ENCODE assay signal across 19 cellular contexts in the genomic region with DNA sequence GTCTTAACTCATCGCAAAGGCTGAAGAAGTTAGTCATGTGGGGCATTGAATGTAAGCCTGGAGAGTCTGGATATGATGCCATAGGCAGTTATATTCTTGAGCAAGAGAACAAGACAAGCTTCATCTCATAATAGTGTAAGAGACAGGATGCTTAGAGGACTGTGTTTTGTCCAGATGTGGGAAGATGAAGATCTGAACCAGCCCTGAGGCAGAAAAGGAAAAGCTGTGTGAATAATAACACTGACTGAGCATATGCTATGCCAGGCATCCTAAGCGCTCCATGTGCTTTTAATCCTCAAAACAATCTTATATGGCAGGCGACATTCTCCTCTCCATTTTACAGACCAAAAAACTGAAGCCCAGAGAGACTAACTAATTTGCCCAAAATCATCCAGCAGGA. TPM values are rescaled to one million over a fixed set of nuclear protein-coding genes. Genes with fewer than 3 reads are reported as not detected.
DNase-seq lines count a peak whose midpoint lies in the region.
"Had no signal": no experiment of that assay in that cellular context is flagged by ENCODE, and none has a peak within 500 bp of the region (broad histone marks: within the 10 kb centered on the region; RNA-seq: fewer than 3 reads in every experiment).

No MANE protein-coding gene starts in this region.

- H3K23ac ChIP-seq in trophoblast cell (ENCODE audit: low read length), result no peak overlapping the region

- H3K27ac ChIP-seq in GM23248 (no peak overlapping the region), trophoblast cell (ENCODE audit: low read depth, low read length) (no peak overlapping the region)
- H3K27ac ChIP-seq: C4-2B had no signal

- H3K27me3 ChIP-seq in GM23248 (replicated peaks; ENCODE audit: insufficient read depth) (no peaks in the 10 kb centered on the region), trophoblast cell (ENCODE audit: insufficient read depth, low read length) (no peaks in the 10 kb centered on the region)

- H3K4me1 ChIP-seq in GM23248 (ENCODE audit: insufficient read depth), result no peaks in the 10 kb centered on the region
- H3K4me1 ChIP-seq in trophoblast cell (ENCODE audit: control insufficient read depth in 1 of 2, insufficient read depth in 2 of 2, low read length in 2 of 2), result no peaks in the 10 kb centered on the region
- H3K4me1 ChIP-seq: Caco-2 had no signal

- no peaks in the 10 kb centered on the region for H4K20me1 ChIP-seq in GM23248 (ENCODE audit: insufficient read depth)

- no peaks in the 10 kb centered on the region for H3F3A ChIP-seq in GM23248 (ENCODE audit: insufficient read depth)

- DNase-seq in EH (ENCODE audit: low read depth), result peak; percentile 3
- DNase-seq in GM23248, result peak; percentile 9
- peak; percentile 13 for DNase-seq in RPMI7951 (ENCODE audit: low read depth)
- peak; percentile 73 to 88 for DNase-seq in trophoblast cell
- DNase-seq in kidney glomerular epithelial cell (lab: John Stamatoyannopoulos, UW), result no peak
- DNase-seq in globus pallidus (ENCODE audit: low spot score), result no peak
- DNase-seq in NCI-H345 (lab: John Stamatoyannopoulos, UW), result no peak
- DNase-seq: Caco-2; CD4-positive, alpha-beta T cell; GDM1; GOT3; H7; HFFc6; KBM-7 had no signal

- no peak overlapping the region for H2AK5ac ChIP-seq in trophoblast cell (ENCODE audit: low read length)

- H3K9ac ChIP-seq in GM23248, result no peak overlapping the region
- no peak overlapping the region for H3K9ac ChIP-seq in trophoblast cell (ENCODE audit: low read length)

- H3K4me3 ChIP-seq in GM23248 (no peak overlapping the region), trophoblast cell (ENCODE audit: low read depth, low read length) (no peak overlapping the region)

- H3K9me2 ChIP-seq in GM23248 (ENCODE audit: insufficient read depth), result no peaks in the 10 kb centered on the region

- in situ Hi-C loops in GM23248 (cut with MboI), result no loop called here

- H2BK5ac ChIP-seq in trophoblast cell (ENCODE audit: low read depth, low read length, poor library complexity), result no peak overlapping the region

- H3K4me2 ChIP-seq in GM23248 (ENCODE audit: unreplicated experiment), result no peak overlapping the region
- H3K4me2 ChIP-seq in trophoblast cell (ENCODE audit: low read length), result no peak overlapping the region

- H4K8ac ChIP-seq in trophoblast cell (ENCODE audit: low read depth, low read length), result no peak overlapping the region

- no peaks in the 10 kb centered on the region for H3K79me1 ChIP-seq in trophoblast cell (ENCODE audit: low read length)

- whole genome bisulfite sequencing in GM23248 (ENCODE audit: low coverage in 1 of 2, low lambda C conversion rate in 2 of 2, missing lambda C conversion rate in 2 of 2), 2 experiments, result 2 to 8% methylated on average over 3 of the region's 3 CpGs
- WGBS in trophoblast cell (ENCODE audit: extremely low coverage, insufficient coverage, insufficient read length), result no CpG with 5 or more reads among the region's 3 CpGs

- no peak overlapping the region for H4K12ac ChIP-seq in trophoblast cell (ENCODE audit: low read depth, low read length)

- H4K91ac ChIP-seq in trophoblast cell (ENCODE audit: low read depth, low read length), result no peak overlapping the region

- no peaks in the 10 kb centered on the region for H3K79me2 ChIP-seq in GM23248 (ENCODE audit: insufficient read depth)
- no peaks in the 10 kb centered on the region for H3K79me2 ChIP-seq in trophoblast cell (ENCODE audit: control insufficient read depth, insufficient read depth, low read length, poor library complexity)

- no peak overlapping the region for H3K4ac ChIP-seq in trophoblast cell (ENCODE audit: low read depth, low read length)

- H2AFZ ChIP-seq in GM23248 (no peak overlapping the region), trophoblast cell (ENCODE audit: insufficient read depth, low read length, poor library complexity) (no peak overlapping the region)

- H3K36me3 ChIP-seq in GM23248 (ENCODE audit: low read depth), result no peaks in the 10 kb centered on the region
- H3K36me3 ChIP-seq in trophoblast cell (ENCODE audit: control insufficient read depth in 1 of 2, insufficient read depth in 2 of 2, low read length in 2 of 2), result no peaks in the 10 kb centered on the region

- H2BK12ac ChIP-seq in trophoblast cell (ENCODE audit: low read length), result no peak overlapping the region

- H3K9me3 ChIP-seq in GM23248 (ENCODE audit: low read depth) (no peaks in the 10 kb centered on the region), trophoblast cell (ENCODE audit: insufficient read depth, low read depth, low read length) (no peaks in the 10 kb centered on the region)
- H3K9me3 ChIP-seq: Caco-2 had no signal

- no peak overlapping the region for H3K14ac ChIP-seq in trophoblast cell (ENCODE audit: low read length)

- H2BK120ac ChIP-seq in trophoblast cell (ENCODE audit: insufficient read depth, low read length, poor library complexity), result no peak overlapping the region

- H3K18ac ChIP-seq in trophoblast cell (ENCODE audit: low read length), result no peak overlapping the region

RNA-seq across cellular contexts. Expression of gene TMEM215, which starts 56.1 kb away (rescaled TPM):
- not detected in 2 replicates for total RNA-seq in GM23248 (2014; rRNA removed; shearing (Covaris generic))
- polyA plus RNA-seq in GM23248 (2016; fragmentation: Nextera tagmentation; extraction: Ambion mirVana), result not detected in 2 replicates
- total RNA-seq in RPMI7951 (2014; rRNA removed; shearing (Covaris generic)), result not detected in 2 replicates
- 0.08 and 0.10 TPM in 2 replicates for polyA plus RNA-seq in trophoblast cell (2013)
- total RNA-seq: A172; Caco-2; CD4-positive, alpha-beta T cell; HepG2; HFFc6 had no signal
- polyA plus RNA-seq: BJ, HepG2, IgD-negative memory B cell had no signal

Comparison
In these comparisons a context has a peak if more than half of its experiments do, and no peak if none do; other contexts are left out.
1. DNase-seq: peak in EH (single experiment), GM23248 (single experiment), RPMI7951 (single experiment) and trophoblast cell (2 of 2); none in kidney glomerular epithelial cell (single experiment), globus pallidus (single experiment) and NCI-H345 (single experiment).